Comparison of ENCODE assay signal across 8 cellular contexts in genomic region chr12:19431407-19432308, GRCh38. TPM values are rescaled to one million over a fixed set of nuclear protein-coding genes. Genes with fewer than 3 reads are reported as not detected.
A peak's percentile ranks its signal among the peaks of the same experiment; 100 is the strongest.
DNase-seq lines count a peak whose midpoint lies in the region; ATAC-seq and TF ChIP-seq lines count a peak whose summit lies in the region.

No MANE protein-coding gene starts in this region.

- ATAC-seq in HG02870 (IDR thresholded peaks at IDR 0.05; ENCODE audit: unreplicated experiment) (peak; percentile 74), SK-N-SH treated with all-trans-retinoic acid at 6 μM for 48 hours (peak; percentile 96)

- peak; percentile 64 for DNase-seq in activated CD4-positive, alpha-beta T cell treated with anti-CD3 and anti-CD28 coated beads for 48 hours
- DNase-seq in activated CD4-positive, alpha-beta T cell treated with anti-CD3 and anti-CD28 coated beads for 1 hour = no peak
- DNase-seq in epidermal melanocyte (ENCODE audit: insufficient read length, low spot score) (peak; percentile 18), cerebellum (ENCODE audit: low spot score) (no peak), RPMI8226 (no peak)
- DNase-seq in stimulated activated CD4-positive, alpha-beta T cell treated with anti-CD3 and anti-CD28 coated beads, TNF-alpha, amount 100 ng/mL, for 24 hours (ENCODE audit: low read depth in 3 of 3) = peak in 2 of 3 experiments; percentile 14 to 29

TF ChIP-seq in SK-N-SH treated with all-trans-retinoic acid at 6 μM for 48 hours, 23 proteins besides CTCF, POLR2A, EP300 and RAD21:
- TF ChIP-seq ARNTL (CRISPR knock-in tag; IDR thresholded peaks at IDR 0.05; ENCODE audit: borderline replicate concordance, low read depth) (no peak), CSDC2 (CRISPR knock-in tag; IDR thresholded peaks at IDR 0.05) (peak; percentile 85; the same call in 1 of the 2 replicates), ZFP30 (CRISPR knock-in tag; IDR thresholded peaks at IDR 0.05) (no peak), SNAI2 (CRISPR knock-in tag; IDR thresholded peaks at IDR 0.05) (peak; percentile 68; the same call in 1 of the 2 replicates), ISL1 (CRISPR knock-in tag; IDR thresholded peaks at IDR 0.05) (peak; percentile 52)

RNA-seq across cellular contexts. Expression of gene AEBP2, which starts 7.6 kb away (rescaled TPM):
- 39.3 TPM for total RNA-seq in cerebellum

Comparison
In these comparisons a context has a peak if more than half of its experiments do, and no peak if none do; other contexts are left out.
1. DNase-seq: peak in activated CD4-positive, alpha-beta T cell treated with anti-CD3 and anti-CD28 coated beads for 48 hours (single experiment), epidermal melanocyte (single experiment) and stimulated activated CD4-positive, alpha-beta T cell treated with anti-CD3 and anti-CD28 coated beads, TNF-alpha, amount 100 ng/mL, for 24 hours (2 of 3); none in activated CD4-positive, alpha-beta T cell treated with anti-CD3 and anti-CD28 coated beads for 1 hour (single experiment), cerebellum (single experiment) and RPMI8226 (single experiment).